ENCODE assay signal across 9 cellular contexts in genomic region chr2:25991965-25992364, GRCh38. TPM values are rescaled to one million over a fixed set of nuclear protein-coding genes. Genes with fewer than 3 reads are reported as not detected.
DNase-seq lines count a peak whose midpoint lies in the region; ATAC-seq and TF ChIP-seq lines count a peak whose summit lies in the region.
"Had no signal": no experiment of that assay in that cellular context is flagged by ENCODE, and none has a peak within 500 bp of the region (broad histone marks: within the 10 kb centered on the region; RNA-seq: fewer than 3 reads in every experiment).

No MANE protein-coding gene starts in this region.

- peak overlapping the region; percentile 59; the same call in 1 of the 2 replicates for H3K4me2 ChIP-seq in KMS-11

- no peak for TF ChIP-seq EP300 in esophagus muscularis mucosa (IDR thresholded peaks at IDR 0.05)

- intact Hi-C loops in CD4-positive, alpha-beta T cell (cut with DNase I, micrococcal nuclease) = loop anchor here (1.0 to 5.0 kb wide), 8 partner anchors 40 to 585 kb away; partner anchors contain the start of genes ADGRF3 (in 1 of the 2), RAB10 (in 1 of the 2) and SELENOI (in 1 of the 2)
- intact Hi-C loops in esophagus muscularis mucosa (cut with DNase I) = loop anchor here (2.0 kb wide), 1 partner anchor 155 kb away; no protein-coding TSS in a partner anchor

- H3K4me1 ChIP-seq in KMS-11 (ENCODE audit: low read depth, poor library complexity, severe bottlenecking) (peaks cover 3% of the 10 kb centered on the region), neutrophil (ENCODE audit: control insufficient read depth in 1 of 2, insufficient read depth in 1 of 2, low read depth in 1 of 2, low read length in 1 of 2) (peaks cover 25 to 34% of the 10 kb centered on the region in 2 experiments), esophagus muscularis mucosa (peaks cover 0 to 9% (median 7%) of the 10 kb centered on the region in 4 donors)

- no peak overlapping the region for H3K4me3 Mint-ChIP-seq in CD4-positive, alpha-beta T cell
- H3K4me3 Mint-ChIP-seq in central memory CD8-positive, alpha-beta T cell = no peak overlapping the region
- H3K4me3 Mint-ChIP-seq: H9 had no signal

- peak overlapping the region; percentile 1 for H3K27ac Mint-ChIP-seq in CD4-positive, alpha-beta T cell
- peak overlapping the region; percentile 54 for H3K27ac Mint-ChIP-seq in central memory CD8-positive, alpha-beta T cell (ENCODE audit: low read depth)
- H3K27ac Mint-ChIP-seq: H9 had no signal

- WGBS in esophagus muscularis mucosa = 79% methylated on average over 3 of the region's 3 CpGs

- CTCF ChIA-PET in CD4-positive, alpha-beta T cell (lab: Charles Lee) = interaction anchor here (0.6 to 1.5 kb wide), 21 partner anchors 9 to 586 kb away, joined by 3 to 16 read pairs (median 4); partner anchors contain the start of genes KIF3C and RAB10

- H3K4me3 ChIP-seq in KMS-11 (IDR thresholded peaks at IDR 0.05; ENCODE audit: insufficient read depth, low read depth, low read length) (no peak overlapping the region), neutrophil (ENCODE audit: low read depth in 1 of 2, low read length in 1 of 2) (peak overlapping the region; percentile 40 to 55), WERI-Rb-1 (ENCODE audit: low read depth, low read length) (no peak overlapping the region), esophagus muscularis mucosa (no peak overlapping the region)

- no peak for DNase-seq in CD4-positive, alpha-beta T cell
- no peak for DNase-seq in central memory CD8-positive, alpha-beta T cell (ENCODE audit: low spot score in 2 of 2)
- DNase-seq in WERI-Rb-1 (no peak), DMS114 treated with DMSO at 0.1 percent for 48 hours (lab: John Stamatoyannopoulos, UW; ENCODE audit: unreplicated experiment) (no peak), esophagus muscularis mucosa (ENCODE audit: extremely low spot score) (no peak), HT-29 (ENCODE audit: low spot score) (no peak)
- DNase-seq: H9 had no signal

- H3K27me3 Mint-ChIP-seq in CD4-positive, alpha-beta T cell = no peaks in the 10 kb centered on the region
- no peaks in the 10 kb centered on the region for H3K27me3 Mint-ChIP-seq in central memory CD8-positive, alpha-beta T cell

- no peak overlapping the region for H2AFZ ChIP-seq in KMS-11 (ENCODE audit: low read depth)

- H3K9me3 Mint-ChIP-seq in CD4-positive, alpha-beta T cell = no peaks in the 10 kb centered on the region
- no peaks in the 10 kb centered on the region for H3K9me3 Mint-ChIP-seq in central memory CD8-positive, alpha-beta T cell
- H3K9me3 Mint-ChIP-seq: H9 had no signal

- H3K36me3 ChIP-seq in KMS-11 (ENCODE audit: insufficient read depth) = no peaks in the 10 kb centered on the region
- H3K36me3 ChIP-seq in neutrophil = no peaks in the 10 kb centered on the region
- no peaks in the 10 kb centered on the region for H3K36me3 ChIP-seq in WERI-Rb-1
- no peaks in the 10 kb centered on the region for H3K36me3 ChIP-seq in esophagus muscularis mucosa

- no peak for TF ChIP-seq POLR2A in esophagus muscularis mucosa (IDR thresholded peaks at IDR 0.05; ENCODE audit: low read depth)

- H4K20me1 ChIP-seq in KMS-11 (ENCODE audit: insufficient read depth) = no peaks in the 10 kb centered on the region

- no peaks in the 10 kb centered on the region for H3K9me3 ChIP-seq in CD4-positive, alpha-beta T cell (ENCODE audit: control insufficient read depth, low read length)
- no peaks in the 10 kb centered on the region for H3K9me3 ChIP-seq in neutrophil
- H3K9me3 ChIP-seq in WERI-Rb-1 (ENCODE audit: severe bottlenecking) = no peaks in the 10 kb centered on the region
- no peaks in the 10 kb centered on the region for H3K9me3 ChIP-seq in esophagus muscularis mucosa

- POLR2A ChIA-PET in CD4-positive, alpha-beta T cell (lab: Charles Lee) = interaction anchor here (1.0 to 1.6 kb wide), 5 partner anchors 42 to 354 kb away, joined by 4 to 7 read pairs (median 4); partner anchors contain the start of genes ASXL2, RAB10 and SELENOI

- H3K27me3 ChIP-seq in CD4-positive, alpha-beta T cell (ENCODE audit: control insufficient read depth, insufficient read depth, low read length) = no peaks in the 10 kb centered on the region
- H3K27me3 ChIP-seq in KMS-11 (ENCODE audit: insufficient read depth, low read depth) (0 out of 2 replicates have a peak, but pooled peaks cover 3% of the 10 kb centered on the region), neutrophil (no peaks in the 10 kb centered on the region), WERI-Rb-1 (ENCODE audit: insufficient read depth, low read depth, severe bottlenecking) (no peaks in the 10 kb centered on the region), esophagus muscularis mucosa (no peaks in the 10 kb centered on the region)

- no peak overlapping the region for H3K27ac ChIP-seq in CD4-positive, alpha-beta T cell (ENCODE audit: low read depth, low read length)
- H3K27ac ChIP-seq in KMS-11 = no peak overlapping the region
- peak overlapping the region; percentile 87 for H3K27ac ChIP-seq in neutrophil
- H3K27ac ChIP-seq in WERI-Rb-1 = no peak overlapping the region
- H3K27ac ChIP-seq in esophagus muscularis mucosa (replicated peaks in 1 of 4) = no peak overlapping the region

- no peak overlapping the region for H3K9ac ChIP-seq in KMS-11

- no peaks in the 10 kb centered on the region for H3K36me3 Mint-ChIP-seq in CD4-positive, alpha-beta T cell (ENCODE audit: low read depth)
- H3K36me3 Mint-ChIP-seq in central memory CD8-positive, alpha-beta T cell (ENCODE audit: insufficient read depth) = peaks cover 5% of the 10 kb centered on the region

- TF ChIP-seq CTCF in CD4-positive, alpha-beta T cell (IDR thresholded peaks at IDR 0.05) = no peak
- no peak for TF ChIP-seq CTCF in KMS-11 (conservative IDR thresholded peaks at IDR 0.05; ENCODE audit: low read depth, low read length)
- TF ChIP-seq CTCF in neutrophil (IDR thresholded peaks at IDR 0.05) = no peak
- no peak for TF ChIP-seq CTCF in WERI-Rb-1 (IDR thresholded peaks at IDR 0.05; ENCODE audit: low read depth, low read length)
- TF ChIP-seq CTCF in esophagus muscularis mucosa (IDR thresholded peaks at IDR 0.05) = no peak

- peak; percentile 13 for ATAC-seq in CD4-positive, alpha-beta T cell (ENCODE audit: poor library complexity)
- ATAC-seq in central memory CD8-positive, alpha-beta T cell (replicated peaks; ENCODE audit: extremely low read depth, poor library complexity, severe bottlenecking) = no peak

- no peaks in the 10 kb centered on the region for H3K79me2 ChIP-seq in KMS-11 (ENCODE audit: insufficient read depth, low read depth)

- peaks cover 8% of the 10 kb centered on the region for H3K4me1 Mint-ChIP-seq in CD4-positive, alpha-beta T cell (ENCODE audit: low read depth)
- peaks cover 5% of the 10 kb centered on the region for H3K4me1 Mint-ChIP-seq in central memory CD8-positive, alpha-beta T cell

RNA-seq across cellular contexts. Expression of gene KIF3C, which starts 9.7 kb away (rescaled TPM):
- 1 to 10 TPM; 1.8 to 3.4 TPM for total RNA-seq in CD4-positive, alpha-beta T cell
- total RNA-seq in esophagus muscularis mucosa = 10 to 100 TPM in 2 of 4 donors, 1 to 10 TPM in 2; 6.6 to 14.3 (median 9.3) TPM
- 1.9 and 3.2 TPM in 2 replicates for total RNA-seq in HT-29 (2014; rRNA removed; shearing (Covaris generic))

RNA-seq across cellular contexts. Expression of gene RAB10, which starts 41.9 kb away (rescaled TPM):
- total RNA-seq in CD4-positive, alpha-beta T cell = 10 to 100 TPM; 13.5 to 13.8 TPM
- 100 to 1,000 TPM in 2 of 4 donors, 10 to 100 TPM in 2; 91.0 to 106 (median 98.1) TPM for total RNA-seq in esophagus muscularis mucosa
- total RNA-seq in HT-29 (2014; rRNA removed; shearing (Covaris generic)) = 118 and 135 TPM in 2 replicates

Comparison
In these comparisons a context has a peak if more than half of its experiments do, and no peak if none do; other contexts are left out.
1. H3K4me3 ChIP-seq: peak in neutrophil (2 of 2); none in KMS-11 (single experiment), WERI-Rb-1 (single experiment) and esophagus muscularis mucosa (0 of 4).